In genomic region chr10:45250376-45251075, GRCh38 we compare ENCODE assay signal across 8 cellular contexts.
A peak's percentile ranks its signal among the peaks of the same experiment; 100 is the strongest.
DNase-seq lines count a peak whose midpoint lies in the region; ATAC-seq and TF ChIP-seq lines count a peak whose summit lies in the region.
"Not testable (repeated sequence)": the region's sequence is repeated elsewhere in the genome, so short reads cannot be mapped to it uniquely, and the experiment has no call there.

No MANE protein-coding gene starts in this region.

- not testable (repeated sequence) for H4K20me1 ChIP-seq in OCI-LY7 (ENCODE audit: insufficient read depth, low read length); hepatocyte (ENCODE audit: insufficient read depth, poor library complexity, severe bottlenecking)

- not testable (repeated sequence) for H3K27ac Mint-ChIP-seq in activated T-helper 17 cell treated with anti-CD3 and anti-CD28 coated beads, Interleukin-2, amount 50 U/mL, for 72 hours

- H2AFZ ChIP-seq in OCI-LY7 (ENCODE audit: low read length): peak overlapping the region; percentile 66
- not testable (repeated sequence) for H2AFZ ChIP-seq in hepatocyte

- H3K27ac ChIP-seq in OCI-LY7 (ENCODE audit: low read depth, low read length, poor library complexity, severe bottlenecking): peak overlapping the region; percentile 72
- H3K27ac ChIP-seq in hepatocyte: not testable (repeated sequence)

- H3K27me3 ChIP-seq in hepatocyte: not testable (repeated sequence)
- H3K27me3 ChIP-seq in skeletal muscle satellite cell (ENCODE audit: control insufficient read depth, insufficient read depth, low read length): peaks cover 43% of the 10 kb centered on the region

- H3K4me1 Mint-ChIP-seq in activated T-helper 17 cell treated with anti-CD3 and anti-CD28 coated beads, Interleukin-2, amount 50 U/mL, for 72 hours: not testable (repeated sequence)

- not testable (repeated sequence) for H3K4me1 ChIP-seq in ES-I3 (ENCODE audit: insufficient read depth, low read length); hepatocyte (ENCODE audit: insufficient read depth); skeletal muscle satellite cell (ENCODE audit: control insufficient read depth, insufficient read depth, low read length)
- peaks cover 10% of the 10 kb centered on the region for H3K4me1 ChIP-seq in OCI-LY7 (ENCODE audit: insufficient read depth, low read length, poor library complexity, severe bottlenecking)

- H3K4me3 Mint-ChIP-seq in activated T-helper 17 cell treated with anti-CD3 and anti-CD28 coated beads, Interleukin-2, amount 50 U/mL, for 72 hours: peak overlapping the region; percentile 43

- peak; percentile 22; the same call in 1 of the 2 replicates for TF ChIP-seq CTCF in OCI-LY7 (conservative IDR thresholded peaks at IDR 0.05; ENCODE audit: low read length)
- TF ChIP-seq CTCF in hepatocyte (IDR thresholded peaks at IDR 0.05; ENCODE audit: poor library complexity): not testable (repeated sequence)

- peak overlapping the region; percentile 60; the same call in 1 of the 2 replicates for H3K9ac ChIP-seq in ES-I3 (ENCODE audit: low read depth, low read length)
- not testable (repeated sequence) for H3K9ac ChIP-seq in skeletal muscle satellite cell (ENCODE audit: low read depth, low read length)

- WGBS in hepatocyte (ENCODE audit: low lambda C conversion rate, missing lambda C conversion rate): 88% methylated on average over 15 of the region's 15 CpGs

- POLR2A ChIA-PET in OCI-LY7 (lab: Charles Lee): interaction anchor here (0.7 to 3.6 kb wide), 8 partner anchors 9 to 449 kb away, joined by 3 to 26 read pairs (median 3); no protein-coding TSS in a partner anchor

- not testable (repeated sequence) for H3K9me2 ChIP-seq in OCI-LY7 (ENCODE audit: insufficient read depth, low read length); hepatocyte (replicated peaks; ENCODE audit: insufficient read depth)

- not testable (repeated sequence) for H3K9me3 ChIP-seq in ES-I3 (ENCODE audit: control insufficient read depth, insufficient read depth, low read length); OCI-LY7 (ENCODE audit: low read length); hepatocyte (ENCODE audit: low read depth); skeletal muscle satellite cell (replicated peaks; ENCODE audit: low read length)

- intact Hi-C loops in OCI-LY7 (cut with micrococcal nuclease; ENCODE audit: unreplicated experiment): loop anchor here (1.0 to 2.0 kb wide), 5 partner anchors 120 to 422 kb away; partner anchors contain the start of gene ZFAND4

- H3K4me3 ChIP-seq in OCI-LY7 (ENCODE audit: low read depth, low read length, poor library complexity, severe bottlenecking): peak overlapping the region; percentile 54
- not testable (repeated sequence) for H3K4me3 ChIP-seq in hepatocyte; skeletal muscle satellite cell (ENCODE audit: low read length)

- DNase-seq in OCI-LY7 (ENCODE audit: low spot score): peak; percentile 89
- not testable (repeated sequence) for DNase-seq in hepatocyte (ENCODE audit: low spot score)

- BruUV-seq in OCI-LY7 (replicated peaks; lab: Mats Ljungman, UMichigan): not testable (repeated sequence)

- CTCF ChIA-PET in OCI-LY7 (lab: Charles Lee; ENCODE audit: unreplicated experiment): interaction anchor here (0.7 to 0.9 kb wide), 3 partner anchors 9 to 212 kb away, joined by 3 to 4 read pairs (median 3); no protein-coding TSS in a partner anchor

- H3K36me3 Mint-ChIP-seq in activated T-helper 17 cell treated with anti-CD3 and anti-CD28 coated beads, Interleukin-2, amount 50 U/mL, for 72 hours (ENCODE audit: low read depth): not testable (repeated sequence)

- ATAC-seq in GM19455 (IDR thresholded peaks at IDR 0.05; ENCODE audit: unreplicated experiment) (peak; percentile 77), HG02798 (IDR thresholded peaks at IDR 0.05; ENCODE audit: poor library complexity, unreplicated experiment) (peak; percentile 81), HG03565 (IDR thresholded peaks at IDR 0.05; ENCODE audit: unreplicated experiment) (peak; percentile 46)
- ATAC-seq in activated T-helper 17 cell treated with anti-CD3 and anti-CD28 coated beads, Interleukin-2, amount 50 U/mL, for 72 hours (replicated peaks): peak; percentile 11

- not testable (repeated sequence) for H3K79me2 ChIP-seq in OCI-LY7 (ENCODE audit: insufficient read depth, low read depth, low read length); hepatocyte

- peak overlapping the region; percentile 51 for H3K4me2 ChIP-seq in OCI-LY7 (ENCODE audit: low read length)
- peak overlapping the region; percentile 75 for H3K4me2 ChIP-seq in hepatocyte
- peak overlapping the region; percentile 61 for H3K4me2 ChIP-seq in skeletal muscle satellite cell (ENCODE audit: low read length)

- not testable (repeated sequence) for H3K36me3 ChIP-seq in ES-I3 (ENCODE audit: insufficient read depth, low read length); OCI-LY7 (ENCODE audit: insufficient read depth, low read length); hepatocyte (replicated peaks; ENCODE audit: insufficient read depth, low read depth); skeletal muscle satellite cell (ENCODE audit: insufficient read depth, low read length)

- not testable (repeated sequence) for H3K9me3 Mint-ChIP-seq in activated T-helper 17 cell treated with anti-CD3 and anti-CD28 coated beads, Interleukin-2, amount 50 U/mL, for 72 hours

- not testable (repeated sequence) for H3K27me3 Mint-ChIP-seq in activated T-helper 17 cell treated with anti-CD3 and anti-CD28 coated beads, Interleukin-2, amount 50 U/mL, for 72 hours

Comparison
In these comparisons a context has a peak if more than half of its experiments do, and no peak if none do; other contexts are left out.
1. ATAC-seq: peak in every context shown above with its lines; median percentile 81 in HG02798; 77 in GM19455; 46 in HG03565; 11 in activated T-helper 17 cell treated with anti-CD3 and anti-CD28 coated beads, Interleukin-2, amount 50 U/mL, for 72 hours.